Comparison of ENCODE assay signal across 12 cellular contexts in genomic region chr13:26759156-26759906, GRCh38. TPM values are rescaled to one million over a fixed set of nuclear protein-coding genes. Genes with fewer than 3 reads are reported as not detected.
A peak's percentile ranks its signal among the peaks of the same experiment; 100 is the strongest.
DNase-seq lines count a peak whose midpoint lies in the region; ATAC-seq lines count a peak whose summit lies in the region.
"Had no signal": no experiment of that assay in that cellular context is flagged by ENCODE, and none has a peak within 500 bp of the region (broad histone marks: within the 10 kb centered on the region; RNA-seq: fewer than 3 reads in every experiment).

No MANE protein-coding gene starts in this region.

- peaks cover 62% of the 10 kb centered on the region for H3K27me3 Mint-ChIP-seq in activated CD8-positive, alpha-beta T cell treated with anti-CD3 and anti-CD28 coated beads, Interleukin-2, amount 10 ng/mL, durations not matched to agents 7 days and 5 days (ENCODE audit: low read depth)

- H3K9me3 Mint-ChIP-seq in activated CD8-positive, alpha-beta T cell treated with anti-CD3 and anti-CD28 coated beads, Interleukin-2, amount 10 ng/mL, durations not matched to agents 7 days and 5 days (ENCODE audit: insufficient read depth) = no peaks in the 10 kb centered on the region
- no peaks in the 10 kb centered on the region for H3K9me3 Mint-ChIP-seq in stimulated activated effector memory CD8-positive, alpha-beta T cell treated with anti-CD3 and anti-CD28 coated beads, Interleukin-12 subunit alpha, Interleukin-12 subunit beta, amount 100 ng/mL, for 72 hours

- H3K27me3 ChIP-seq in iPS-18a (ENCODE audit: control insufficient read depth, insufficient read depth, low read length) = peaks cover 69% of the 10 kb centered on the region

- POLR2A ChIA-PET in activated CD8-positive, alpha-beta T cell treated with anti-CD3 and anti-CD28 coated beads, Interleukin-2, amount 10 ng/mL, durations not matched to agents 7 days and 5 days (lab: Charles Lee) = no interaction called here

- H3K36me3 Mint-ChIP-seq in activated CD8-positive, alpha-beta T cell treated with anti-CD3 and anti-CD28 coated beads, Interleukin-2, amount 10 ng/mL, durations not matched to agents 7 days and 5 days (ENCODE audit: low read depth) = no peaks in the 10 kb centered on the region
- H3K36me3 Mint-ChIP-seq in stimulated activated effector memory CD8-positive, alpha-beta T cell treated with anti-CD3 and anti-CD28 coated beads, Interleukin-12 subunit alpha, Interleukin-12 subunit beta, amount 100 ng/mL, for 72 hours = no peaks in the 10 kb centered on the region

- ATAC-seq in activated CD8-positive, alpha-beta T cell treated with anti-CD3 and anti-CD28 coated beads, Interleukin-2, amount 10 ng/mL, durations not matched to agents 7 days and 5 days = no peak
- ATAC-seq in stimulated activated effector memory CD8-positive, alpha-beta T cell treated with anti-CD3 and anti-CD28 coated beads, Interleukin-12 subunit alpha, Interleukin-12 subunit beta, amount 100 ng/mL, for 72 hours = no peak
- ATAC-seq in activated CD4-positive, CD25-positive, alpha-beta regulatory T cell treated with anti-CD3 and anti-CD28 coated beads, Interleukin-2, amount 50 U/mL, for 24 hours = no peak
- ATAC-seq in GM21360 (IDR thresholded peaks at IDR 0.05; ENCODE audit: unreplicated experiment) = no peak

- no peak overlapping the region for H3K27ac Mint-ChIP-seq in activated CD8-positive, alpha-beta T cell treated with anti-CD3 and anti-CD28 coated beads, Interleukin-2, amount 10 ng/mL, durations not matched to agents 7 days and 5 days
- no peak overlapping the region for H3K27ac Mint-ChIP-seq in stimulated activated effector memory CD8-positive, alpha-beta T cell treated with anti-CD3 and anti-CD28 coated beads, Interleukin-12 subunit alpha, Interleukin-12 subunit beta, amount 100 ng/mL, for 72 hours

- no peak overlapping the region for H3K9ac ChIP-seq in iPS-18a (ENCODE audit: low read length)

- H3K4me3 ChIP-seq in iPS-18a (ENCODE audit: low read length) = peak overlapping the region; percentile 66

- H3K4me3 Mint-ChIP-seq in activated CD8-positive, alpha-beta T cell treated with anti-CD3 and anti-CD28 coated beads, Interleukin-2, amount 10 ng/mL, durations not matched to agents 7 days and 5 days = peak overlapping the region; percentile 16
- H3K4me3 Mint-ChIP-seq in stimulated activated effector memory CD8-positive, alpha-beta T cell treated with anti-CD3 and anti-CD28 coated beads, Interleukin-12 subunit alpha, Interleukin-12 subunit beta, amount 100 ng/mL, for 72 hours = peak overlapping the region; percentile 54

- CTCF ChIA-PET in activated CD8-positive, alpha-beta T cell treated with anti-CD3 and anti-CD28 coated beads, Interleukin-2, amount 10 ng/mL, durations not matched to agents 7 days and 5 days (lab: Charles Lee) = no interaction called here

- DNase-seq in NCI-H1092 treated with DMSO at 0.1 percent for 48 hours (lab: John Stamatoyannopoulos, UW) (peak; percentile 42), NCI-H1092 (lab: John Stamatoyannopoulos, UW) (no peak), NCI-H2107 (lab: John Stamatoyannopoulos, UW) (no peak)
- no peak for DNase-seq in activated CD8-positive, alpha-beta T cell treated with anti-CD3 and anti-CD28 coated beads, Interleukin-2, amount 10 ng/mL, durations not matched to agents 7 days and 5 days
- DNase-seq in stimulated activated effector memory CD8-positive, alpha-beta T cell treated with anti-CD3 and anti-CD28 coated beads, Interleukin-12 subunit alpha, Interleukin-12 subunit beta, amount 100 ng/mL, for 72 hours (ENCODE audit: low spot score in 2 of 2) = no peak
- DNase-seq: activated naive CD4-positive, alpha-beta T cell; T-helper 2 cell had no signal

- H3K9me3 ChIP-seq in iPS-18a (ENCODE audit: control insufficient read depth, low read depth, low read length) = no peaks in the 10 kb centered on the region

- H3K4me1 ChIP-seq in iPS-18a (ENCODE audit: control insufficient read depth, low read depth, low read length) = peaks cover 9% of the 10 kb centered on the region

- peaks cover 3% of the 10 kb centered on the region for H3K4me1 Mint-ChIP-seq in activated CD8-positive, alpha-beta T cell treated with anti-CD3 and anti-CD28 coated beads, Interleukin-2, amount 10 ng/mL, durations not matched to agents 7 days and 5 days (ENCODE audit: low read depth)
- peaks cover 15% of the 10 kb centered on the region for H3K4me1 Mint-ChIP-seq in stimulated activated effector memory CD8-positive, alpha-beta T cell treated with anti-CD3 and anti-CD28 coated beads, Interleukin-12 subunit alpha, Interleukin-12 subunit beta, amount 100 ng/mL, for 72 hours

- H3K36me3 ChIP-seq in iPS-18a (ENCODE audit: control insufficient read depth, low read depth, low read length) = no peaks in the 10 kb centered on the region

- H3K27ac ChIP-seq in iPS-18a (ENCODE audit: low read length) = no peak overlapping the region
- H3K27ac ChIP-seq: 22Rv1 had no signal

RNA-seq across cellular contexts. Expression of gene GPR12, which starts 1.3 kb away (rescaled TPM):
- not detected for total RNA-seq in activated CD8-positive, alpha-beta T cell treated with anti-CD3 and anti-CD28 coated beads, Interleukin-2, amount 10 ng/mL, durations not matched to agents 7 days and 5 days
- total RNA-seq: mononuclear cell had no signal
